Comparison of ENCODE assay signal across 1 cellular context in the genomic region with DNA sequence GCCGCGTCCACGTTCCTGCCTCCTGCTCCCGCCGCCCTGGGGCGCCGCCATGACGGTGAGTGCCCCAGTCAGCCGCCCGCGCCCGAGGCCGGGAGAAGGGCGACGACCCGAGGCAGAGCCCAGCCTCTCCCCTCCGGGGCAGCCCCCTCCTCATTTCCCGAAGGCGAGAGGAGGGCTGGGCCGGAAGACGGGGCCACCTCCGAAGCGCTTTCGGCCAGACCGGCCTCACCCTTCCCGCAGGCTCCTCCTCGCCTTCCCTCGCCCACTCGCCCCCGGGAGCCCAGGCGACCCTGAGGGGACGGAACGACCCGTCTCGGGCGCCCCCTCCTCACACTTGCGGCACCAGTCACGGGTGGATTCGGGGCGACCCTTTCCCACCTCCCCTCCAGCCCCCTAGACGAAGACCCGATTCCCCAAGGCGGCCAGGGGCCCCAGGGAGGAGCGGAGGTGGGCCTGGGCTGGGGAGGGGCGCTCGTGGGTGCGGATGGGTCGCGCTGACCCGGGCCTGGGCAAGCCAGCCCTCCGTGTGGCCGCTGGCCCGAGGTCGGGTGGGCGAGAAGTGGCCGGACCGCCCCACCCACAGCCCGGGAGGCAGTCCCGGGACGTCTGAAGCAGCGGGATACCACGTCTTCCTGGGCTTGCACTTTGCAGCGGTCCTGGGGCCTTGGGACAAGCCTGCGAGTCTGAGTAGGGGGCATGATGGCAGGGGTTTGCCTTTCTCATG.
A peak's percentile ranks its signal among the peaks of the same experiment; 100 is the strongest.
TF ChIP-seq lines count a peak whose summit lies in the region.

No MANE protein-coding gene starts in this region.

TF ChIP-seq in HepG2, 621 proteins besides CTCF, POLR2A, EP300 and RAD21 (continued from another document and continues in another):
- TF ChIP-seq, protein P1, sequence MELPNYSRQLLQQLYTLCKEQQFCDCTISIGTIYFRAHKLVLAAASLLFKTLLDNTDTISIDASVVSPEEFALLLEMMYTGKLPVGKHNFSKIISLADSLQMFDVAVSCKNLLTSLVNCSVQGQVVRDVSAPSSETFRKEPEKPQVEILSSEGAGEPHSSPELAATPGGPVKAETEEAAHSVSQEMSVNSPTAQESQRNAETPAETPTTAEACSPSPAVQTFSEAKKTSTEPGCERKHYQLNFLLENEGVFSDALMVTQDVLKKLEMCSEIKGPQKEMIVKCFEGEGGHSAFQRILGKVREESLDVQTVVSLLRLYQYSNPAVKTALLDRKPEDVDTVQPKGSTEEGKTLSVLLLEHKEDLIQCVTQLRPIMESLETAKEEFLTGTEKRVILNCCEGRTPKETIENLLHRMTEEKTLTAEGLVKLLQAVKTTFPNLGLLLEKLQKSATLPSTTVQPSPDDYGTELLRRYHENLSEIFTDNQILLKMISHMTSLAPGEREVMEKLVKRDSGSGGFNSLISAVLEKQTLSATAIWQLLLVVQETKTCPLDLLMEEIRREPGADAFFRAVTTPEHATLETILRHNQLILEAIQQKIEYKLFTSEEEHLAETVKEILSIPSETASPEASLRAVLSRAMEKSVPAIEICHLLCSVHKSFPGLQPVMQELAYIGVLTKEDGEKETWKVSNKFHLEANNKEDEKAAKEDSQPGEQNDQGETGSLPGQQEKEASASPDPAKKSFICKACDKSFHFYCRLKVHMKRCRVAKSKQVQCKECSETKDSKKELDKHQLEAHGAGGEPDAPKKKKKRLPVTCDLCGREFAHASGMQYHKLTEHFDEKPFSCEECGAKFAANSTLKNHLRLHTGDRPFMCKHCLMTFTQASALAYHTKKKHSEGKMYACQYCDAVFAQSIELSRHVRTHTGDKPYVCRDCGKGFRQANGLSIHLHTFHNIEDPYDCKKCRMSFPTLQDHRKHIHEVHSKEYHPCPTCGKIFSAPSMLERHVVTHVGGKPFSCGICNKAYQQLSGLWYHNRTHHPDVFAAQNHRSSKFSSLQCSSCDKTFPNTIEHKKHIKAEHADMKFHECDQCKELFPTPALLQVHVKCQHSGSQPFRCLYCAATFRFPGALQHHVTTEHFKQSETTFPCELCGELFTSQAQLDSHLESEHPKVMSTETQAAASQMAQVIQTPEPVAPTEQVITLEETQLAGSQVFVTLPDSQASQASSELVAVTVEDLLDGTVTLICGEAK (IDR thresholded peaks at IDR 0.05) = no peak
- TF ChIP-seq, protein P1 (CRISPR knock-in tag; IDR thresholded peaks at IDR 0.05) = 0 out of 2 replicates have a peak, but pooled peaks have one; percentile 23
- TF ChIP-seq SALL1 (CRISPR knock-in tag; IDR thresholded peaks at IDR 0.05) = peak; percentile 31; the same call in 1 of the 2 replicates
- 0 out of 2 replicates have a peak, but pooled peaks have one; percentile 19 for TF ChIP-seq MYC (CRISPR knock-in tag; IDR thresholded peaks at IDR 0.05; ENCODE audit: borderline replicate concordance)
- TF ChIP-seq STAG1 (CRISPR knock-in tag; IDR thresholded peaks at IDR 0.05) = no peak
- TF ChIP-seq, protein P2, sequence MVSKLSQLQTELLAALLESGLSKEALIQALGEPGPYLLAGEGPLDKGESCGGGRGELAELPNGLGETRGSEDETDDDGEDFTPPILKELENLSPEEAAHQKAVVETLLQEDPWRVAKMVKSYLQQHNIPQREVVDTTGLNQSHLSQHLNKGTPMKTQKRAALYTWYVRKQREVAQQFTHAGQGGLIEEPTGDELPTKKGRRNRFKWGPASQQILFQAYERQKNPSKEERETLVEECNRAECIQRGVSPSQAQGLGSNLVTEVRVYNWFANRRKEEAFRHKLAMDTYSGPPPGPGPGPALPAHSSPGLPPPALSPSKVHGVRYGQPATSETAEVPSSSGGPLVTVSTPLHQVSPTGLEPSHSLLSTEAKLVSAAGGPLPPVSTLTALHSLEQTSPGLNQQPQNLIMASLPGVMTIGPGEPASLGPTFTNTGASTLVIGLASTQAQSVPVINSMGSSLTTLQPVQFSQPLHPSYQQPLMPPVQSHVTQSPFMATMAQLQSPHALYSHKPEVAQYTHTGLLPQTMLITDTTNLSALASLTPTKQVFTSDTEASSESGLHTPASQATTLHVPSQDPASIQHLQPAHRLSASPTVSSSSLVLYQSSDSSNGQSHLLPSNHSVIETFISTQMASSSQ (IDR thresholded peaks at IDR 0.05; ENCODE audit: low read depth) = no peak
- TF ChIP-seq, protein P2 (CRISPR knock-in tag; IDR thresholded peaks at IDR 0.05; ENCODE audit: borderline replicate concordance) = no peak
- TF ChIP-seq HNRNPLL (IDR thresholded peaks at IDR 0.05; ENCODE audit: low read depth, low read length, poor library complexity, severe bottlenecking) = peak; percentile 36
- TF ChIP-seq PCBP1 (IDR thresholded peaks at IDR 0.05; ENCODE audit: borderline replicate concordance, low read depth, low read length) = no peak
- TF ChIP-seq ZNF350 (CRISPR knock-in tag; IDR thresholded peaks at IDR 0.05; ENCODE audit: borderline replicate concordance, low read depth) = peak; percentile 19; the same call in 1 of the 2 replicates
- TF ChIP-seq, protein P3, sequence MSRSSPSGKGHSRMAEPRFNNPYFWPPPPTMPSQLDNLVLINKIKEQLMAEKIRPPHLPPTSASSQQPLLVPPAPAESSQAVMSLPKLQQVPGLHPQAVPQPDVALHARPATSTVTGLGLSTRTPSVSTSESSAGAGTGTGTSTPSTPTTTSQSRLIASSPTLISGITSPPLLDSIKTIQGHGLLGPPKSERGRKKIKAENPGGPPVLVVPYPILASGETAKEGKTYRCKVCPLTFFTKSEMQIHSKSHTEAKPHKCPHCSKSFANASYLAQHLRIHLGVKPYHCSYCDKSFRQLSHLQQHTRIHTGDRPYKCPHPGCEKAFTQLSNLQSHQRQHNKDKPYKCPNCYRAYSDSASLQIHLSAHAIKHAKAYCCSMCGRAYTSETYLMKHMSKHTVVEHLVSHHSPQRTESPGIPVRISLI (CRISPR knock-in tag; IDR thresholded peaks at IDR 0.05; ENCODE audit: borderline replicate concordance) = 0 out of 2 replicates have a peak, but pooled peaks have one; percentile 3
- TF ChIP-seq, protein P4, sequence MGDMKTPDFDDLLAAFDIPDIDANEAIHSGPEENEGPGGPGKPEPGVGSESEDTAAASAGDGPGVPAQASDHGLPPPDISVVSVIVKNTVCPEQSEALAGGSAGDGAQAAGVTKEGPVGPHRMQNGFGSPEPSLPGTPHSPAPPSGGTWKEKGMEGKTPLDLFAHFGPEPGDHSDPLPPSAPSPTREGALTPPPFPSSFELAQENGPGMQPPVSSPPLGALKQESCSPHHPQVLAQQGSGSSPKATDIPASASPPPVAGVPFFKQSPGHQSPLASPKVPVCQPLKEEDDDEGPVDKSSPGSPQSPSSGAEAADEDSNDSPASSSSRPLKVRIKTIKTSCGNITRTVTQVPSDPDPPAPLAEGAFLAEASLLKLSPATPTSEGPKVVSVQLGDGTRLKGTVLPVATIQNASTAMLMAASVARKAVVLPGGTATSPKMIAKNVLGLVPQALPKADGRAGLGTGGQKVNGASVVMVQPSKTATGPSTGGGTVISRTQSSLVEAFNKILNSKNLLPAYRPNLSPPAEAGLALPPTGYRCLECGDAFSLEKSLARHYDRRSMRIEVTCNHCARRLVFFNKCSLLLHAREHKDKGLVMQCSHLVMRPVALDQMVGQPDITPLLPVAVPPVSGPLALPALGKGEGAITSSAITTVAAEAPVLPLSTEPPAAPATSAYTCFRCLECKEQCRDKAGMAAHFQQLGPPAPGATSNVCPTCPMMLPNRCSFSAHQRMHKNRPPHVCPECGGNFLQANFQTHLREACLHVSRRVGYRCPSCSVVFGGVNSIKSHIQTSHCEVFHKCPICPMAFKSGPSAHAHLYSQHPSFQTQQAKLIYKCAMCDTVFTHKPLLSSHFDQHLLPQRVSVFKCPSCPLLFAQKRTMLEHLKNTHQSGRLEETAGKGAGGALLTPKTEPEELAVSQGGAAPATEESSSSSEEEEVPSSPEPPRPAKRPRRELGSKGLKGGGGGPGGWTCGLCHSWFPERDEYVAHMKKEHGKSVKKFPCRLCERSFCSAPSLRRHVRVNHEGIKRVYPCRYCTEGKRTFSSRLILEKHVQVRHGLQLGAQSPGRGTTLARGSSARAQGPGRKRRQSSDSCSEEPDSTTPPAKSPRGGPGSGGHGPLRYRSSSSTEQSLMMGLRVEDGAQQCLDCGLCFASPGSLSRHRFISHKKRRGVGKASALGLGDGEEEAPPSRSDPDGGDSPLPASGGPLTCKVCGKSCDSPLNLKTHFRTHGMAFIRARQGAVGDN (CRISPR knock-in tag; IDR thresholded peaks at IDR 0.05) = peak; percentile 59
- peak; percentile 41; the same call in 1 of the 2 replicates for TF ChIP-seq ARHGAP35 (CRISPR knock-in tag; IDR thresholded peaks at IDR 0.05; ENCODE audit: borderline replicate concordance)
- no peak for TF ChIP-seq CHD2 (IDR thresholded peaks at IDR 0.05; ENCODE audit: low read depth, low read length)
- TF ChIP-seq, protein P5, sequence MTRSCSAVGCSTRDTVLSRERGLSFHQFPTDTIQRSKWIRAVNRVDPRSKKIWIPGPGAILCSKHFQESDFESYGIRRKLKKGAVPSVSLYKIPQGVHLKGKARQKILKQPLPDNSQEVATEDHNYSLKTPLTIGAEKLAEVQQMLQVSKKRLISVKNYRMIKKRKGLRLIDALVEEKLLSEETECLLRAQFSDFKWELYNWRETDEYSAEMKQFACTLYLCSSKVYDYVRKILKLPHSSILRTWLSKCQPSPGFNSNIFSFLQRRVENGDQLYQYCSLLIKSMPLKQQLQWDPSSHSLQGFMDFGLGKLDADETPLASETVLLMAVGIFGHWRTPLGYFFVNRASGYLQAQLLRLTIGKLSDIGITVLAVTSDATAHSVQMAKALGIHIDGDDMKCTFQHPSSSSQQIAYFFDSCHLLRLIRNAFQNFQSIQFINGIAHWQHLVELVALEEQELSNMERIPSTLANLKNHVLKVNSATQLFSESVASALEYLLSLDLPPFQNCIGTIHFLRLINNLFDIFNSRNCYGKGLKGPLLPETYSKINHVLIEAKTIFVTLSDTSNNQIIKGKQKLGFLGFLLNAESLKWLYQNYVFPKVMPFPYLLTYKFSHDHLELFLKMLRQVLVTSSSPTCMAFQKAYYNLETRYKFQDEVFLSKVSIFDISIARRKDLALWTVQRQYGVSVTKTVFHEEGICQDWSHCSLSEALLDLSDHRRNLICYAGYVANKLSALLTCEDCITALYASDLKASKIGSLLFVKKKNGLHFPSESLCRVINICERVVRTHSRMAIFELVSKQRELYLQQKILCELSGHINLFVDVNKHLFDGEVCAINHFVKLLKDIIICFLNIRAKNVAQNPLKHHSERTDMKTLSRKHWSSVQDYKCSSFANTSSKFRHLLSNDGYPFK (CRISPR knock-in tag; IDR thresholded peaks at IDR 0.05; ENCODE audit: borderline replicate concordance) = peak; percentile 59; the same call in 1 of the 2 replicates
- TF ChIP-seq ZC3H13 (CRISPR knock-in tag; IDR thresholded peaks at IDR 0.05) = 0 out of 2 replicates have a peak, but pooled peaks have one; percentile 42
- TF ChIP-seq, protein P6, sequence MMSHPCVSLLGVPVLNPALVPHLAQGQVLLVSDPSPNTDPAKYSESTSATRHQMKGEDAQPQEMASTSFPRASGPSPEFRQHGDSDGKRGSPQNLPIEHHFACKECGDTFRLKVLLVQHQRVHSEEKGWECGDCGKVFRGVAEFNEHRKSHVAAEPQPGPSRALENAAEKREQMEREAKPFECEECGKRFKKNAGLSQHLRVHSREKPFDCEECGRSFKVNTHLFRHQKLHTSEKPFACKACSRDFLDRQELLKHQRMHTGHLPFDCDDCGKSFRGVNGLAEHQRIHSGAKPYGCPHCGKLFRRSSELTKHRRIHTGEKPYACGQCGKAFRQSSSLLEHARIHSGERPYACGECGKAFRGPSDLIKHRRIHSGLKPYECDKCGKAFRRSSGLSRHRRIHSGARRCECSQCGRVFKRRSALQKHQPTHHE (CRISPR knock-in tag; IDR thresholded peaks at IDR 0.05; ENCODE audit: borderline replicate concordance) = 0 out of 2 replicates have a peak, but pooled peaks have one; percentile 48
- 0 out of 2 replicates have a peak, but pooled peaks have one; percentile 34 for TF ChIP-seq SRY (CRISPR knock-in tag; IDR thresholded peaks at IDR 0.05)
- peak; percentile 76 for TF ChIP-seq RBFOX2 (IDR thresholded peaks at IDR 0.05; ENCODE audit: low read depth, low read length)
- TF ChIP-seq, protein P7, sequence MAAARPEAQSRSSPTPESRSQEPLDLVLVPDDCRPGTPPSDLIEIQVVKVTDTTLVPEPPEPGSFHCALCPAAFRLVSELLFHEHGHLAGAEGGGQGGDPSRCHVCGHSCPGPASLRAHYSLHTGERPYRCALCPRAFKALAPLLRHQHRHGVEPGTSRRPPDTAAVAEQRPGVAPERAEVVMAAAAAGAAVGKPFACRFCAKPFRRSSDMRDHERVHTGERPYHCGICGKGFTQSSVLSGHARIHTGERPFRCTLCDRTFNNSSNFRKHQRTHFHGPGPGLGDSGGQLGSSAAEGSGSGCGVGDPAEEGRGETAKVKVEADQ (CRISPR knock-in tag; IDR thresholded peaks at IDR 0.05; ENCODE audit: borderline replicate concordance) = no peak
- no peak for TF ChIP-seq ZNF589 (CRISPR knock-in tag; conservative IDR thresholded peaks at IDR 0.05)
- TF ChIP-seq ZC3H4 (CRISPR knock-in tag; IDR thresholded peaks at IDR 0.05; ENCODE audit: borderline replicate concordance) = no peak
- 0 out of 2 replicates have a peak, but pooled peaks have one; percentile 26 for TF ChIP-seq HDAC1 (CRISPR knock-in tag; IDR thresholded peaks at IDR 0.05)
- TF ChIP-seq KLF15 (CRISPR knock-in tag; IDR thresholded peaks at IDR 0.05; ENCODE audit: borderline replicate concordance) = no peak
